ENCODE assay signal across 8 cellular contexts in the genomic region with DNA sequence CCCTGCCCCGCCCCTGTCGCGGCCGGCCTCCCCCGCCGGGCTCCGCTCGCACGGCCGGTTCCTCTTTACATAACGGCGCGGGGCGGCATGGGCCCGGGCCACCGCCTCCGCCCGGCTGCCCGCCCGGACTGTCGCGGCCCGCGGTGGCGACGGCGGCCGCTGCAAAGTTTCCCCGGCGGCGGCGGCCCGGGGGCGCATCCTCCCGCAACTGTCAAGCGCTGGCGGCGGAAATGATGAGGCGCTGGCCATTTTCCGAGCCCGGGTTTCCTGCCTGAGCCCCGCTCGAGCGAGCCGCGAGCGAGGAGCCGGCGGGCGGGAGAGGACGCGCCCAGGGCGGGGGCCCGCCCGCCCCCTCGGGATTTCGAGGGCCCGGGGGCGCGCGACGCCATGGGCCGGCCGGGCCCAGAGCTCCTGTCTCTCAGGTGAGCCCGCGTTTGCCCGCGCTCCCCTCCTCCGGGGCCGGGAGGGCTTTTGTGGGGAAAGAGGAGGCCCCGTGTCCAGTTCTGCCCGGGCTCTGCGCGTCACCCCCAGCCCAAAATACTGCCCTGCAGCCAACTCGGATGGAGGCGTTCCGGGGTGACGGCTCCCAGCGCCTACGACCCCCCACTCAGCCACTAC. TPM values are rescaled to one million over a fixed set of nuclear protein-coding genes. Genes with fewer than 3 reads are reported as not detected.
DNase-seq lines count a peak whose midpoint lies in the region; ATAC-seq, FAIRE-seq and TF ChIP-seq lines count a peak whose summit lies in the region.

Gene SH2B3 (plus strand): TSS at position 68 of the 618 bp plus-strand sequence. CDS start 12,223 bp downstream, outside the sequence.

- in situ Hi-C loops in astrocyte of the spinal cord (cut with HindIII; ENCODE audit: low sequenced_read_pairs), result no loop called here

- no peak for FAIRE-seq in kidney (lab: Jason Lieb, UNC)

- H3K9ac ChIP-seq in kidney (ENCODE audit: low read length in 2 of 2), result peak within 1 kb of the TSS; percentile 89 to 95

- H3K27me3 ChIP-seq in RWPE2 (ENCODE audit: insufficient read depth, poor library complexity, severe bottlenecking), result no peaks in the 10 kb centered on the region

- intact Hi-C loops in kidney (cut with DNase I), result no loop called here
- intact Hi-C loops in posterior cingulate gyrus (cut with DNase I), result loop anchor here (2.0 kb wide), 1 partner anchor 45 kb away; no protein-coding TSS in a partner anchor

- H3K9me3 ChIP-seq in RWPE2 (ENCODE audit: severe bottlenecking) (no peaks in the 10 kb centered on the region), kidney (ENCODE audit: control insufficient read depth in 1 of 2, low read length in 2 of 2) (no peaks in the 10 kb centered on the region)

- DNase-seq in RWPE2 (ENCODE audit: low spot score) (no peak), astrocyte of the spinal cord (ENCODE audit: low read depth, low spot score) (no peak), kidney (no peak), posterior cingulate gyrus (no peak), inferior parietal cortex (ENCODE audit: extremely low spot score) (no peak)
- DNase-seq in stimulated activated CD8-positive, alpha-beta memory T cell treated with anti-CD3 and anti-CD28 coated beads, Interleukin-12 subunit alpha, Interleukin-12 subunit beta, amount 100 ng/mL, for 1 hour (ENCODE audit: low read depth), result peak; percentile 70

- peak within 1 kb of the TSS; percentile 79 for H3K27ac ChIP-seq in RWPE2 (ENCODE audit: poor library complexity, severe bottlenecking)
- H3K27ac ChIP-seq in kidney (ENCODE audit: low read depth in 2 of 2, low read length in 2 of 2), result peak within 1 kb of the TSS; percentile 89 to 91

- peak within 1 kb of the TSS; percentile 76 for H3K4me3 ChIP-seq in RWPE2 (ENCODE audit: severe bottlenecking)
- H3K4me3 ChIP-seq in astrocyte of the spinal cord (ENCODE audit: low read depth, low read length), result peak within 1 kb of the TSS; percentile 96
- H3K4me3 ChIP-seq in kidney (ENCODE audit: low read length in 2 of 2), result peak within 1 kb of the TSS; percentile 75 to 76

- H3K36me3 ChIP-seq in RWPE2 (ENCODE audit: low read depth) (no peaks in the 10 kb centered on the region), kidney (ENCODE audit: control insufficient read depth in 1 of 2, insufficient read depth in 2 of 2, low read length in 2 of 2) (no peaks in the 10 kb centered on the region)

- H3K4me1 ChIP-seq in RWPE2 (ENCODE audit: insufficient read depth, poor library complexity, severe bottlenecking), result peaks cover 40% of the 10 kb centered on the region
- H3K4me1 ChIP-seq in kidney (ENCODE audit: control insufficient read depth in 1 of 2, insufficient read depth in 1 of 2, low read depth in 1 of 2, low read length in 2 of 2), result peaks cover 7 to 50% of the 10 kb centered on the region in 2 donors

- ATAC-seq in GM18498 (IDR thresholded peaks at IDR 0.05; ENCODE audit: unreplicated experiment) (peak; percentile 11), HG02623 (IDR thresholded peaks at IDR 0.05; ENCODE audit: unreplicated experiment) (peak; percentile 8), RWPE2 (ENCODE audit: low read depth) (peak; percentile 26)

- TF ChIP-seq CTCF in RWPE2 (IDR thresholded peaks at IDR 0.05; ENCODE audit: poor library complexity, severe bottlenecking) (no peak), astrocyte of the spinal cord (IDR thresholded peaks at IDR 0.05; ENCODE audit: low read depth, low read length) (no peak), kidney (IDR thresholded peaks at IDR 0.05; ENCODE audit: borderline replicate concordance, extremely low read depth, insufficient read depth) (no peak)

RNA-seq across cellular contexts. Expression of gene SH2B3, which starts in this region (rescaled TPM):
- 35.0 TPM for total RNA-seq in kidney
- 7.3 TPM for polyA plus RNA-seq in kidney (ENCODE audit: insufficient read depth, low read depth, low replicate concordance)
